Comparison of ENCODE assay signal across 17 cellular contexts in the genomic region with DNA sequence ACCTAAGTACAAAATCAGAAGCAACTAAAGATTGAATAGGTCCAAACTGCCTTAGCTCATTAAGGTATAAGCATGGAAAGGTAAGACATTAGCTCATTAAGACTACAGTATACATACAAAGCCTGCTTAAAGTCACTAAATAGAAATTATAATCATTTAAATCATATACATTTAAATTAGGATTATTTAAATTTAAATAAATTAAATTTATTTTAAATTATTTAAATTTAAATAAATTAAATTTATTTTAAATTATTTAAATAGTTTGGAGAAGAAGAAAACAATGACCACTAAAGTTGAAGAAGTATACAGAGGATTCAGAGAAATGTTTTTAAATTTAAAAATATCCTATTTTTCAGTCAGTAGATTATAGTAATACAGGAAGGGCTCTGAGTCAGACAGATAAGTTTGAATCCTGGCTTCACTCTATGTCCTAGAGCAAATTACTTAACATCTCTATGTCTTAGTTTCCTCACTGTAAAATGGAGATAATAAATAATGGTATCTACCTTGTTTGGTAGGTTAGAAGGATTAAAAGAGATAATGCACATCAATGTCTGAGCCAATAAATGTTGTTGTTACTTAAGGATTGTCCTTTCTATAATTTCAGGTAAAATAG.
"Had no signal": no experiment of that assay in that cellular context is flagged by ENCODE, and none has a peak within 500 bp of the region (broad histone marks: within the 10 kb centered on the region; RNA-seq: fewer than 3 reads in every experiment).

No MANE protein-coding gene starts in this region.

- DNase-seq: activated B cell treated with CpG ODN at 0.5 μM for 24 hours; activated CD4-positive, alpha-beta memory T cell treated with anti-CD3 and anti-CD28 coated beads, Interleukin-2, amount 10 ng/mL, durations not matched to agents 7 days and 5 days; activated CD4-positive, alpha-beta T cell treated with anti-CD3 and anti-CD28 coated beads for 4 hours; activated CD8-positive, alpha-beta memory T cell treated with anti-CD3 and anti-CD28 coated beads, Interleukin-2, amount 10 ng/mL, durations not matched to agents 7 days and 5 days; amygdala; caudate nucleus; colonic mucosa; heart right ventricle; left cardiac atrium; mesenchymal stem cell; naive thymus-derived CD4-positive, alpha-beta T cell; spleen; stimulated activated CD4-positive, alpha-beta T cell treated with anti-CD3 and anti-CD28 coated beads, Interleukin-4, amount 100 ng/mL, for 4 hours; testis had no signal

- H3K9me3 ChIP-seq: colonic mucosa, heart right ventricle, neutrophil, spleen, testis had no signal

- H3K27ac ChIP-seq: colonic mucosa, heart right ventricle, neutrophil, spleen, testis had no signal

- ATAC-seq: activated CD8-positive, alpha-beta memory T cell treated with anti-CD3 and anti-CD28 coated beads, Interleukin-2, amount 10 ng/mL, durations not matched to agents 7 days and 5 days; heart right ventricle; left cardiac atrium; naive thymus-derived CD4-positive, alpha-beta T cell; sciatic nerve; stimulated activated memory B cell treated with anti-CD40 and anti-IgM and Interleukin-4, amounts not matched to agents 10 μg/mL and 1 μg/mL and 100 μg/mL, for 72 hours had no signal

- H3K4me3 ChIP-seq: colonic mucosa, heart right ventricle, spleen, testis had no signal

- H3K36me3 ChIP-seq: colonic mucosa, neutrophil had no signal

- H3K27me3 ChIP-seq: colonic mucosa, heart right ventricle, neutrophil, spleen, testis had no signal

- H3K4me1 ChIP-seq: colonic mucosa, heart right ventricle, spleen, testis had no signal
